In the genomic region with DNA sequence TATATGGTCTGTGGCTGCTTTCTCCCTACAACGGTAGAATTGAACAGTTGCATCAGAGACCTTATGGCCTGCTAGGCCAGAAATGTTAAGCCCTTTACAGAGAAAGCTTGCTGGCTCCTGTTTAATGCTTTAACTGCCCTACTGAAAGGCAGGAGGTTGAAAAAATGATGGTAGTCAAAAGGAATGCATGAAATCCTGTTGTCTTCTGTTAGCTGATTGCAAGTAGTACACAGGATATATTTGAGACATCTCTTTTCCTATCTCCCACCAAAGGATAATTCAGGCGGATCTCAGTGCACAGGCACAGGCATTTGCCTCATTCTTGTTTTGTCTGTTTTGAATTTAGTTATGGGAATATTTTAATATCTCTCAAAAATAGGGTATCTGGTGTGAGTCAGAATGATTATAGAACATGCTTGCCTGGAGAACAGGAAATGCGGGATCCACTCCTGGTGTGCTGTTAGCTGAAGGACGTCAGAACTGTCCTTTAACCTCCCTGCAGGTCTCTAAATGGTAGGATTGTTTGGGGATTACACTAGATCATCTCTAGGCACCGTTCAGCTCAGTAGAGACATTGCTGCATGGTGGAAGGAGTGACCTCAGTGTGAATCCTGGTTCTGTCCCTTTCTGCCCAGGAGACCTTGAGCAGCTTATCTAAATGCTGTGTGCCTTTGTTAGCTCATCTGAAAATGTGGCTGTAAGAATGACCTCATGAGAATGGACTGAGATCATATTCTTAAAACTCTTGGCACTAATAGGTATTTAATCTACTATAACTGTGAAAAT, we compare ENCODE assay signal across 10 cellular contexts. TPM values are rescaled to one million over a fixed set of nuclear protein-coding genes. Genes with fewer than 3 reads are reported as not detected.
DNase-seq lines count a peak whose midpoint lies in the region; ATAC-seq, FAIRE-seq and TF ChIP-seq lines count a peak whose summit lies in the region.
"Had no signal": no experiment of that assay in that cellular context is flagged by ENCODE, and none has a peak within 500 bp of the region (broad histone marks: within the 10 kb centered on the region; RNA-seq: fewer than 3 reads in every experiment).

No MANE protein-coding gene starts in this region.

- H3K9me3 ChIP-seq in K562 (replicated peaks; ENCODE audit: control insufficient read depth, insufficient read depth, low read depth, low read length): no peaks in the 10 kb centered on the region

- TF ChIP-seq RAD21 in K562 (CRISPR knock-in tag; conservative IDR thresholded peaks at IDR 0.05 in 1 of 2, IDR thresholded peaks at IDR 0.05 in 1 of 2): no peak

- no peaks in the 10 kb centered on the region for H3K36me3 ChIP-seq in K562 (ENCODE audit: control insufficient read depth, insufficient read depth, low read length)

- no peak overlapping the region; the same call in 1 of the 2 replicates for H2AFZ ChIP-seq in K562 (ENCODE audit: low read depth, low read length)

- peak overlapping the region; percentile 1; the same call in 1 of the 3 replicates for H3K27ac ChIP-seq in K562 (ENCODE audit: extremely low read depth, low read depth, low read length)

- POLR2A ChIA-PET in K562 (lab: Yijun Ruan, JAX): interaction anchor here (1.3 kb wide), 1 partner anchor 18 kb away, joined by 4 read pairs; no protein-coding TSS in a partner anchor

- DNase-seq in A172 (ENCODE audit: low spot score): peak; percentile 66
- DNase-seq in HS-5 (ENCODE audit: low read depth): peak; percentile 78
- DNase-seq in K562 (ENCODE audit: extremely low read depth in 1 of 4, low spot score in 3 of 4): no peak
- no peak for DNase-seq in left lobe of liver (ENCODE audit: low spot score)
- DNase-seq in HUDEP-2 (lab: John Stamatoyannopoulos, UW; ENCODE audit: unreplicated experiment in 76 of 76): no peak
- no peak for DNase-seq in putamen (ENCODE audit: low spot score)
- DNase-seq: DMS 273 treated with DMSO at 0.1 percent for 48 hours had no signal

- CTCF ChIA-PET in K562 (lab: Yijun Ruan, JAX; ENCODE audit: low intra/inter-chr PET ratio): interaction anchor here (1.1 kb wide), 1 partner anchor 131 kb away, joined by 3 read pairs; no protein-coding TSS in a partner anchor

- 25% methylated on average over 5 of the region's 5 CpGs for WGBS in K562 (ENCODE audit: insufficient coverage, low coverage, missing lambda C conversion rate)

- 0 out of 3 replicates have a peak, but pooled peaks cover 2% of the 10 kb centered on the region for H3K79me2 ChIP-seq in K562 (ENCODE audit: control insufficient read depth, insufficient read depth, low read length)

- peak; percentile 68 for ATAC-seq in K562
- peak; percentile 29 for ATAC-seq in left lobe of liver
- no peak for ATAC-seq in GM21528 (IDR thresholded peaks at IDR 0.05; ENCODE audit: low FRiP score, unreplicated experiment)
- no peak for ATAC-seq in HG02870 (IDR thresholded peaks at IDR 0.05; ENCODE audit: unreplicated experiment)

- H3K9me1 ChIP-seq in K562 (ENCODE audit: control insufficient read depth, insufficient read depth, low read length): no peaks in the 10 kb centered on the region

- BruUV-seq in K562 (replicated peaks; lab: Mats Ljungman, UMichigan): no TSS peak

- intact Hi-C loops in K562 (cut with micrococcal nuclease): no loop called here

- no peaks in the 10 kb centered on the region for H4K20me1 ChIP-seq in K562 (replicated peaks; ENCODE audit: control insufficient read depth, insufficient read depth, low read length)

- no peak for TF ChIP-seq CTCF in K562 (IDR thresholded peaks at IDR 0.05 in 2 of 3, conservative IDR thresholded peaks at IDR 0.05 in 1 of 3; ENCODE audit: insufficient read depth in 2 of 3, low read depth in 1 of 3, low read length in 3 of 3)

- in situ Hi-C loops in K562 (cut with MboI): no loop called here

- H3K9ac ChIP-seq in K562 (ENCODE audit: insufficient read depth in 1 of 2, low read depth in 2 of 2, low read length in 2 of 2): peak overlapping the region in 1 of 2 experiments; percentile 24; a peak in 1 of 4 replicates

- no peak for TF ChIP-seq POLR2A in K562 (conservative IDR thresholded peaks at IDR 0.05)

- H3K4me3 ChIP-seq in K562: no peak overlapping the region

- no peak for TF ChIP-seq EP300 in K562 (IDR thresholded peaks at IDR 0.05; ENCODE audit: low read length)

- no peaks in the 10 kb centered on the region for H3K27me3 ChIP-seq in K562 (ENCODE audit: control insufficient read depth in 2 of 2, insufficient read depth in 2 of 2, low read length in 2 of 2)

- peaks cover 0 to 21% of the 10 kb centered on the region in 2 experiments; a peak in 4 of 5 replicates for H3K4me1 ChIP-seq in K562 (replicated peaks in 1 of 2; ENCODE audit: control insufficient read depth in 2 of 2, insufficient read depth in 2 of 2, low read length in 2 of 2)

- peak; percentile 29 for FAIRE-seq in K562 (lab: Jason Lieb, UNC)
- FAIRE-seq: TTC549 had no signal

- H3K4me2 ChIP-seq in K562 (ENCODE audit: insufficient read depth, low read length): no peak overlapping the region

TF ChIP-seq in K562, 482 proteins besides CTCF, POLR2A, EP300 and RAD21 (continues in another document):
- TF ChIP-seq TEAD2 (tag; IDR thresholded peaks at IDR 0.05) (no peak), CCAR2 (IDR thresholded peaks at IDR 0.05; ENCODE audit: low read depth, low read length) (no peak), SMAD2 (IDR thresholded peaks at IDR 0.05; ENCODE audit: low read depth, low read length) (no peak), NUFIP1 (IDR thresholded peaks at IDR 0.05; ENCODE audit: partially characterized antibody) (no peak), TBP (optimal IDR thresholded peaks at IDR 0.05; ENCODE audit: low read depth, low read length) (no peak), ZNF778 (CRISPR knock-in tag; IDR thresholded peaks at IDR 0.05) (no peak), CBFA2T3 (IDR thresholded peaks at IDR 0.05) (no peak), EWSR1 (IDR thresholded peaks at IDR 0.05; ENCODE audit: borderline replicate concordance, low read depth, partially characterized antibody) (no peak), ZNF197 (CRISPR knock-in tag; IDR thresholded peaks at IDR 0.05; ENCODE audit: low read depth) (no peak), NR2C2 (CRISPR knock-in tag; IDR thresholded peaks at IDR 0.05) (no peak), NR2C2 (tag; IDR thresholded peaks at IDR 0.05) (peak; percentile 41; the same call in 1 of the 2 replicates), POLR2B (IDR thresholded peaks at IDR 0.05; ENCODE audit: low read depth, partially characterized antibody) (no peak), RFX1 (IDR thresholded peaks at IDR 0.05) (no peak), ZC3H8 (IDR thresholded peaks at IDR 0.05) (no peak), NCOR1 (IDR thresholded peaks at IDR 0.05) (0 out of 2 replicates have a peak, but pooled peaks have one; percentile 22), RFX7 (CRISPR knock-in tag; IDR thresholded peaks at IDR 0.05) (no peak)
- TF ChIP-seq, protein P1, sequence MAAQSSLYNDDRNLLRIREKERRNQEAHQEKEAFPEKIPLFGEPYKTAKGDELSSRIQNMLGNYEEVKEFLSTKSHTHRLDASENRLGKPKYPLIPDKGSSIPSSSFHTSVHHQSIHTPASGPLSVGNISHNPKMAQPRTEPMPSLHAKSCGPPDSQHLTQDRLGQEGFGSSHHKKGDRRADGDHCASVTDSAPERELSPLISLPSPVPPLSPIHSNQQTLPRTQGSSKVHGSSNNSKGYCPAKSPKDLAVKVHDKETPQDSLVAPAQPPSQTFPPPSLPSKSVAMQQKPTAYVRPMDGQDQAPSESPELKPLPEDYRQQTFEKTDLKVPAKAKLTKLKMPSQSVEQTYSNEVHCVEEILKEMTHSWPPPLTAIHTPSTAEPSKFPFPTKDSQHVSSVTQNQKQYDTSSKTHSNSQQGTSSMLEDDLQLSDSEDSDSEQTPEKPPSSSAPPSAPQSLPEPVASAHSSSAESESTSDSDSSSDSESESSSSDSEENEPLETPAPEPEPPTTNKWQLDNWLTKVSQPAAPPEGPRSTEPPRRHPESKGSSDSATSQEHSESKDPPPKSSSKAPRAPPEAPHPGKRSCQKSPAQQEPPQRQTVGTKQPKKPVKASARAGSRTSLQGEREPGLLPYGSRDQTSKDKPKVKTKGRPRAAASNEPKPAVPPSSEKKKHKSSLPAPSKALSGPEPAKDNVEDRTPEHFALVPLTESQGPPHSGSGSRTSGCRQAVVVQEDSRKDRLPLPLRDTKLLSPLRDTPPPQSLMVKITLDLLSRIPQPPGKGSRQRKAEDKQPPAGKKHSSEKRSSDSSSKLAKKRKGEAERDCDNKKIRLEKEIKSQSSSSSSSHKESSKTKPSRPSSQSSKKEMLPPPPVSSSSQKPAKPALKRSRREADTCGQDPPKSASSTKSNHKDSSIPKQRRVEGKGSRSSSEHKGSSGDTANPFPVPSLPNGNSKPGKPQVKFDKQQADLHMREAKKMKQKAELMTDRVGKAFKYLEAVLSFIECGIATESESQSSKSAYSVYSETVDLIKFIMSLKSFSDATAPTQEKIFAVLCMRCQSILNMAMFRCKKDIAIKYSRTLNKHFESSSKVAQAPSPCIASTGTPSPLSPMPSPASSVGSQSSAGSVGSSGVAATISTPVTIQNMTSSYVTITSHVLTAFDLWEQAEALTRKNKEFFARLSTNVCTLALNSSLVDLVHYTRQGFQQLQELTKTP (IDR thresholded peaks at IDR 0.05; ENCODE audit: low read depth in 1 of 2, partially characterized antibody in 2 of 2): no peak

RNA-seq across cellular contexts. Expression of a gene that starts 49.5 kb away (rescaled TPM):
- total RNA-seq in A172 (2014; rRNA removed; shearing (Covaris generic)): 15.1 and 18.0 TPM in 2 replicates
- total RNA-seq in K562 (2011; cell fraction: chromatin; rRNA removed; ENCODE audit: low replicate concordance): 112 and 174 TPM in 2 replicates
- 70.5 and 77.0 TPM in 2 replicates for total RNA-seq in K562 (2011; cell fraction: nucleolus; rRNA removed)
- total RNA-seq in K562 (2011; cell fraction: nucleoplasm; rRNA removed): 73.4 and 92.7 TPM in 2 replicates
- total RNA-seq in K562 (2014; rRNA removed) (7.3 and 8.5 TPM in 2 replicates), K562 (2014; rRNA removed; fragmentation: Illumina TruSeq; extraction: Trizol) (6.6 and 12.0 TPM in 2 replicates), K562 (2015; rRNA removed; fragmentation: Illumina TruSeq; extraction: Trizol) (6.5 and 8.2 TPM in 2 replicates), K562 (2021) (25.6 and 28.1 TPM in 2 replicates), left lobe of liver (5.8 TPM)
- polyA plus RNA-seq in K562 (2011; rRNA removed) (11.2 and 15.2 TPM in 2 replicates), K562 (2014; fragmentation: Illumina TruSeq; extraction: Trizol) (18.9 and 22.1 TPM in 2 replicates), K562 (2014; fragmentation: Nextera tagmentation; extraction: Ambion mirVana) (under 1 TPM; 0.34 to 0.38 TPM), K562 (2014; rRNA removed) (13.1 and 15.8 TPM in 2 replicates)
- 6.4 and 9.1 TPM in 2 replicates for polyA plus RNA-seq in K562 (2011; cell fraction: cytosol; rRNA removed)
- polyA plus RNA-seq in K562 (2011; cell fraction: nucleus; rRNA removed): 21.1 and 26.5 TPM in 2 replicates
- polyA plus RNA-seq in K562 (2012): 18.7 and 25.8 TPM in 2 replicates
- polyA minus RNA-seq in K562 (2011; rRNA and poly(A)+ RNA removed): 34.0 and 37.5 TPM in 2 replicates
- 26.1 and 37.0 TPM in 2 replicates for polyA minus RNA-seq in K562 (2011; cell fraction: cytosol; rRNA and poly(A)+ RNA removed)
- 15.1 and 22.9 TPM in 2 replicates for polyA minus RNA-seq in K562 (2011; cell fraction: nucleus; rRNA and poly(A)+ RNA removed)

Comparison
In these comparisons a context has a peak if more than half of its experiments do, and no peak if none do; other contexts are left out.
1. DNase-seq: peak in A172 (single experiment) and HS-5 (single experiment); none in K562 (0 of 4), left lobe of liver (single experiment), HUDEP-2 (0 of 76) and putamen (single experiment).
2. ATAC-seq: peak in K562 (single experiment) and left lobe of liver (single experiment); none in GM21528 (single experiment) and HG02870 (single experiment).